Comparison of ENCODE assay signal across 21 cellular contexts in the genomic region with DNA sequence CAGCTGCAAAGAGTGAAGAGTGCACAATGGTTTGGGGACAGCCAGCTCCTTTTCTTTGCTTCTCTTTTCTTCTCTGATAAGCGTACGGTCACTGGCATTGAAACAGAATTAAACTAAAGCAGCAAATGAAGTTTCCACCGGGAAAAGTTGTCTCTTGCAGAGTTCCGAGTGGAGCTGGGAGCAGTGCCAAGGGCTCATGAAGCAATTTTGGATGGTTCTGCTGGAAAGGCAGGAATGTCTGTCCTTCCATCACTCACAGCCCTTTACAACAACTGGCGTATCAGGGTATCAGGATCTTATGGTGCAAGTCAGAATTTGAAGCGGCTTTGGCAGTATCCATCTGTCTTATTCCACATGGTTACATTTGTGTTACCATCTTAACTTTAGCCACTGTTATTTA.
"Had no signal": no experiment of that assay in that cellular context is flagged by ENCODE, and none has a peak within 500 bp of the region (broad histone marks: within the 10 kb centered on the region; RNA-seq: fewer than 3 reads in every experiment).

No MANE protein-coding gene starts in this region.

- H3K4me3 Mint-ChIP-seq: activated CD8-positive, alpha-beta T cell treated with anti-CD3 and anti-CD28 coated beads, Interleukin-2, amount 10 ng/mL, durations not matched to agents 7 days and 5 days; activated naive CD4-positive, alpha-beta T cell treated with anti-CD3 and anti-CD28 coated beads, Interleukin-2, amount 50 U/mL, for 24 hours; dendritic cell treated with granulocyte-macrophage colony-stimulating factor and Interleukin-4, amounts not matched to agents 40 ng/mL and 50 ng/mL, for 4 days; memory B cell; nephron; stimulated activated naive CD8-positive, alpha-beta T cell treated with anti-CD3 and anti-CD28 coated beads, Interleukin-15, Interleukin-2, amounts not matched to agents 100 ng/mL and 50 ng/mL, for 24 hours had no signal

- DNase-seq: activated CD4-positive, alpha-beta T cell treated with anti-CD3 and anti-CD28 coated beads for 1 hour; activated CD4-positive, alpha-beta T cell treated with anti-CD3 and anti-CD28 coated beads, Interleukin-2, amount 50 U/mL, for 1 hour; activated CD8-positive, alpha-beta T cell treated with anti-CD3 and anti-CD28 coated beads, Interleukin-2, amount 10 ng/mL, durations not matched to agents 7 days and 5 days; activated gamma-delta T cell treated with Interleukin-2 at 50 U/mL for 16 hours; brain microvascular endothelial cell; caudate nucleus; effector CD8-positive, alpha-beta T cell; heart right ventricle; kidney; posterior cingulate gyrus; stimulated activated CD4-positive, alpha-beta T cell treated with anti-CD3 and anti-CD28 coated beads, Interleukin-4, amount 100 ng/mL, for 24 hours; substantia nigra; T-helper 9 cell had no signal

- H3K9me3 Mint-ChIP-seq: nephron had no signal

- H3K4me1 Mint-ChIP-seq: activated naive CD4-positive, alpha-beta T cell treated with anti-CD3 and anti-CD28 coated beads, Interleukin-2, amount 50 U/mL, for 24 hours; memory B cell had no signal

- H3K27ac ChIP-seq: brain microvascular endothelial cell, heart right ventricle, tibial artery had no signal

- H3K27ac Mint-ChIP-seq: activated CD8-positive, alpha-beta T cell treated with anti-CD3 and anti-CD28 coated beads, Interleukin-2, amount 10 ng/mL, durations not matched to agents 7 days and 5 days; activated naive CD4-positive, alpha-beta T cell treated with anti-CD3 and anti-CD28 coated beads, Interleukin-2, amount 50 U/mL, for 24 hours; dendritic cell treated with granulocyte-macrophage colony-stimulating factor and Interleukin-4, amounts not matched to agents 40 ng/mL and 50 ng/mL, for 4 days; memory B cell; nephron; stimulated activated naive CD8-positive, alpha-beta T cell treated with anti-CD3 and anti-CD28 coated beads, Interleukin-15, Interleukin-2, amounts not matched to agents 100 ng/mL and 50 ng/mL, for 24 hours had no signal

- FAIRE-seq: endothelial cell of umbilical vein, kidney had no signal

- H3K36me3 ChIP-seq: brain microvascular endothelial cell, heart right ventricle, tibial artery had no signal

- H3K4me1 ChIP-seq: heart right ventricle, tibial artery had no signal

- H3K9me3 ChIP-seq: heart right ventricle, tibial artery had no signal

- H3K4me3 ChIP-seq: heart right ventricle, tibial artery had no signal

- H3K27me3 ChIP-seq: brain microvascular endothelial cell, heart right ventricle, tibial artery had no signal

- H3K36me3 Mint-ChIP-seq: activated naive CD4-positive, alpha-beta T cell treated with anti-CD3 and anti-CD28 coated beads, Interleukin-2, amount 50 U/mL, for 24 hours; memory B cell had no signal

- ATAC-seq: activated CD8-positive, alpha-beta T cell treated with anti-CD3 and anti-CD28 coated beads, Interleukin-2, amount 10 ng/mL, durations not matched to agents 7 days and 5 days; esophagus mucosa; heart right ventricle had no signal

- H3K27me3 Mint-ChIP-seq: dendritic cell treated with granulocyte-macrophage colony-stimulating factor and Interleukin-4, amounts not matched to agents 40 ng/mL and 50 ng/mL, for 4 days; memory B cell; stimulated activated naive CD8-positive, alpha-beta T cell treated with anti-CD3 and anti-CD28 coated beads, Interleukin-15, Interleukin-2, amounts not matched to agents 100 ng/mL and 50 ng/mL, for 24 hours had no signal
